ENCODE assay signal across 3 cellular contexts in genomic region chr2:149858916-149859634, GRCh38.
TF ChIP-seq lines count a peak whose summit lies in the region.

No MANE protein-coding gene starts in this region.

TF ChIP-seq in A549, 52 proteins besides CTCF, POLR2A, EP300 and RAD21:
- TF ChIP-seq NPAS2 (CRISPR knock-in tag; IDR thresholded peaks at IDR 0.05; ENCODE audit: borderline replicate concordance): no peak
- no peak for TF ChIP-seq FOXS1 (CRISPR knock-in tag; IDR thresholded peaks at IDR 0.05)
- TF ChIP-seq CBX2 (IDR thresholded peaks at IDR 0.05; ENCODE audit: borderline replicate concordance, low read depth): no peak

TF ChIP-seq in IMR-90, 13 proteins besides CTCF, POLR2A, EP300 and RAD21:
- TF ChIP-seq CHD1 (IDR thresholded peaks at IDR 0.05; ENCODE audit: low read depth, low read length): no peak
- TF ChIP-seq MXI1 (IDR thresholded peaks at IDR 0.05; ENCODE audit: borderline replicate concordance, low read depth, low read length): no peak
- no peak for TF ChIP-seq RCOR1 (IDR thresholded peaks at IDR 0.05; ENCODE audit: insufficient replicate concordance, low read length)
- no peak for TF ChIP-seq RFX5 (IDR thresholded peaks at IDR 0.05; ENCODE audit: low read depth, low read length)
- no peak for TF ChIP-seq ELK1 (IDR thresholded peaks at IDR 0.05; ENCODE audit: borderline replicate concordance, low read depth, low read length)
- no peak for TF ChIP-seq CEBPB (IDR thresholded peaks at IDR 0.05; ENCODE audit: low read depth, low read length)
- no peak for TF ChIP-seq NFE2L2 (IDR thresholded peaks at IDR 0.05; ENCODE audit: low read depth, low read length)
- TF ChIP-seq BHLHE40 (IDR thresholded peaks at IDR 0.05; ENCODE audit: low read depth, low read length): no peak
- no peak for TF ChIP-seq MAZ (IDR thresholded peaks at IDR 0.05; ENCODE audit: borderline replicate concordance, low read depth, low read length)
- TF ChIP-seq FOS (IDR thresholded peaks at IDR 0.05; ENCODE audit: low read depth, low read length): no peak
- TF ChIP-seq USF2 (IDR thresholded peaks at IDR 0.05; ENCODE audit: low read depth, low read length): no peak
- TF ChIP-seq SMC3 (IDR thresholded peaks at IDR 0.05; ENCODE audit: low read depth, low read length): no peak
- no peak for TF ChIP-seq MAFK (IDR thresholded peaks at IDR 0.05; ENCODE audit: low read depth, low read length)

TF ChIP-seq in GM12878, 131 proteins besides CTCF, POLR2A, EP300 and RAD21:
- TF ChIP-seq MXI1 (IDR thresholded peaks at IDR 0.05; ENCODE audit: low read depth, low read length) (no peak), E2F4 (IDR thresholded peaks at IDR 0.05; ENCODE audit: low read depth, low read length) (no peak), SRF (IDR thresholded peaks at IDR 0.05; ENCODE audit: low read depth in 2 of 2, low read length in 2 of 2) (no peak), SPI1 (IDR thresholded peaks at IDR 0.05; ENCODE audit: borderline replicate concordance, insufficient read depth, low read depth, low read length) (peak; percentile 50; the same call in 1 of the 2 replicates), ZNF592 (IDR thresholded peaks at IDR 0.05) (no peak), SP1 (IDR thresholded peaks at IDR 0.05; ENCODE audit: low read depth, low read length) (no peak)
